Comparison of ENCODE assay signal across 11 cellular contexts in the genomic region with DNA sequence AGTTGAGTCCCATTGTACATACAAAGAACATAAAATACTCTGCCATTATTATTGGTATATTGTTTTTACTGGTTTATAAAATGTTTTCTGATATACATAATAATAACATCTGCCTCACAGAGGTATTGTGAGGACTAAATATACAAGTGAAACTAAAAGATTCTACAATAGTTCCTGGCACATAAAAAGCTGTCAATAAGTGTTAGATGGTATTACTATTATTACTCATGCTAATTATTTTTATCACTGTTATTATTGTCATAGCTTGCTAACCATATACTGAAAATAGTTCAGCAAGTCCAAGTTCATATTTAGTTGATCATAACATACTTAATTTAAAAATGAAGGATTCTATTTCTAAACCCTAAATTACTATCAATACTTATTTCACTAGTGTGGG. TPM values are rescaled to one million over a fixed set of nuclear protein-coding genes. Genes with fewer than 3 reads are reported as not detected.
A peak's percentile ranks its signal among the peaks of the same experiment; 100 is the strongest.
DNase-seq lines count a peak whose midpoint lies in the region; ATAC-seq, FAIRE-seq and TF ChIP-seq lines count a peak whose summit lies in the region.
"Had no signal": no experiment of that assay in that cellular context is flagged by ENCODE, and none has a peak within 500 bp of the region (broad histone marks: within the 10 kb centered on the region; RNA-seq: fewer than 3 reads in every experiment).

No MANE protein-coding gene starts in this region.

- no peak for TF ChIP-seq CTCF in pancreas (IDR thresholded peaks at IDR 0.05)

- H3K36me3 ChIP-seq in pancreas, result no peaks in the 10 kb centered on the region

- CTCF ChIA-PET in activated naive CD4-positive, alpha-beta T cell treated with anti-CD3 and anti-CD28 coated beads, Interleukin-2, amount 10 ng/mL, durations not matched to agents 7 days and 5 days (lab: Charles Lee), result no interaction called here

- peak; percentile 68 for ATAC-seq in HG02623 (IDR thresholded peaks at IDR 0.05; ENCODE audit: unreplicated experiment)
- peak; percentile 67 for ATAC-seq in HG03469 (IDR thresholded peaks at IDR 0.05; ENCODE audit: unreplicated experiment)
- ATAC-seq in pancreas, result no peak
- no peak for ATAC-seq in HG02852 (IDR thresholded peaks at IDR 0.05; ENCODE audit: unreplicated experiment)

- H3K36me3 Mint-ChIP-seq in activated naive CD4-positive, alpha-beta T cell treated with anti-CD3 and anti-CD28 coated beads, Interleukin-2, amount 10 ng/mL, durations not matched to agents 7 days and 5 days, result peaks cover 19% of the 10 kb centered on the region

- no peaks in the 10 kb centered on the region for H3K27me3 ChIP-seq in pancreas

- H3K4me3 Mint-ChIP-seq in activated naive CD4-positive, alpha-beta T cell treated with anti-CD3 and anti-CD28 coated beads, Interleukin-2, amount 10 ng/mL, durations not matched to agents 7 days and 5 days, result peak overlapping the region; percentile 4

- no peaks in the 10 kb centered on the region for H3K27me3 Mint-ChIP-seq in activated naive CD4-positive, alpha-beta T cell treated with anti-CD3 and anti-CD28 coated beads, Interleukin-2, amount 10 ng/mL, durations not matched to agents 7 days and 5 days

- peaks cover 13 to 30% (median 15%) of the 10 kb centered on the region in 3 donors for H3K4me1 ChIP-seq in pancreas

- peaks cover 71% of the 10 kb centered on the region for H3K4me1 Mint-ChIP-seq in activated naive CD4-positive, alpha-beta T cell treated with anti-CD3 and anti-CD28 coated beads, Interleukin-2, amount 10 ng/mL, durations not matched to agents 7 days and 5 days

- intact Hi-C loops in pancreas (cut with DNase I), result no loop called here

- DNase-seq in activated naive CD4-positive, alpha-beta T cell treated with anti-CD3 and anti-CD28 coated beads, Interleukin-2, amount 10 ng/mL, durations not matched to agents 7 days and 5 days, result no peak
- no peak for DNase-seq in activated naive CD4-positive, alpha-beta T cell treated with Interleukin-2 at 50 U/mL for 16 hours
- DNase-seq in pancreas, result no peak
- DNase-seq in HuH-7.5 (ENCODE audit: low spot score), result no peak
- DNase-seq in NOMO-1 (lab: John Stamatoyannopoulos, UW; ENCODE audit: unreplicated experiment in 2 of 2), result no peak
- DNase-seq: cortex of kidney; H7; stimulated activated naive CD4-positive, alpha-beta T cell had no signal

- H3K27ac ChIP-seq in pancreas, result no peak overlapping the region

- no peak overlapping the region for H3K27ac Mint-ChIP-seq in activated naive CD4-positive, alpha-beta T cell treated with anti-CD3 and anti-CD28 coated beads, Interleukin-2, amount 10 ng/mL, durations not matched to agents 7 days and 5 days

- peak; percentile 26 for FAIRE-seq in pancreas (lab: Jason Lieb, UNC)

- no peak overlapping the region for H3K4me3 ChIP-seq in pancreas

- no peaks in the 10 kb centered on the region for H3K9me3 Mint-ChIP-seq in activated naive CD4-positive, alpha-beta T cell treated with anti-CD3 and anti-CD28 coated beads, Interleukin-2, amount 10 ng/mL, durations not matched to agents 7 days and 5 days

- no peaks in the 10 kb centered on the region for H3K9me3 ChIP-seq in pancreas

RNA-seq across cellular contexts. Expression of gene BTG1, which starts 34.4 kb away (rescaled TPM):
- total RNA-seq in pancreas, result 100 to 1,000 TPM; 103 to 183 (median 138) TPM
- 10 to 100 TPM; 29.0 to 48.3 TPM for polyA plus RNA-seq in pancreas

Comparison
In these comparisons a context has a peak if more than half of its experiments do, and no peak if none do; other contexts are left out.
1. ATAC-seq: peak in HG02623 (single experiment) and HG03469 (single experiment); none in pancreas (0 of 4) and HG02852 (single experiment).